8 cellular contexts compared by ENCODE assay signal in the genomic region with DNA sequence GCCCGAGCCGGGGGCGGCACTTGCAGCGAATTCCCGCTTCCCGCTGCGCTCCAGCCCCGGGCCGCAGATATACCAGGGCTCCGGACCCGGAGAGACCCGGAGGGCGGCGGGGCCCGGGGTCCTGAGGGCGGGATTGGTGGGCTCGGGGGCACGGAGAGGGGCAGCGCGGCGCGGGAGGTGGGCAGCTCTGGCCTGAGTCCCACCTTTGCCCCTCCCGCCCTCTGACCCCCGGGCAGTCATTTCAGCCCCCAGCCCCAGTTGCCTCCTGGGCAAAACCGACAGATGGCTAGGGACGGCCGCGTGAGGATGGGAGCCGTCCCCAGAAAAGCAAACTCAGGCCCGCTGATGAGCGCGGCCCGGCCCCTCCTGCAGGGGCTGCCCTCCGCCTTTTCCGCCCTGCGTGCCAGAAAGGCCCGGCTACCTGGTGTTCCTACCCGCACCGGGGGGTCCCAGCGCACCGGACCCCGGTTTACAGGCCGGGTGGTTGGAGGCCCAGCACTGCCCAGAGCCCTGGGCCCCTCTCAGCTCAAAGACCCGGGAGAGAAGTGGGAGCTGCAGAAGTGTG. TPM values are rescaled to one million over a fixed set of nuclear protein-coding genes. Genes with fewer than 3 reads are reported as not detected.
DNase-seq lines count a peak whose midpoint lies in the region; ATAC-seq, FAIRE-seq and TF ChIP-seq lines count a peak whose summit lies in the region.

No MANE protein-coding gene starts in this region.

- WGBS in K562 (ENCODE audit: insufficient coverage, low coverage, missing lambda C conversion rate): 19% methylated on average over 13 of the region's 44 CpGs

- peak overlapping the region; percentile 83 for H3K4me3 Mint-ChIP-seq in type B pancreatic cell

- intact Hi-C loops in cardiac septum (cut with DNase I): loop anchor here (5.0 kb wide), 1 partner anchor 33 kb away; no protein-coding TSS in a partner anchor
- intact Hi-C loops in K562 (cut with micrococcal nuclease): no loop called here
- intact Hi-C loops in lower lobe of right lung (cut with DNase I): no loop called here

- DNase-seq in cardiac muscle cell (ENCODE audit: low read depth in 1 of 2, low spot score in 1 of 2): peak in 1 of 2 donors; percentile 54
- DNase-seq in cardiac septum (ENCODE audit: low spot score): no peak
- peak in 2 of 4 experiments; percentile 58 to 62 for DNase-seq in K562 (ENCODE audit: extremely low read depth in 1 of 4, low spot score in 3 of 4)
- no peak for DNase-seq in lower lobe of right lung
- DNase-seq in type B pancreatic cell (ENCODE audit: extremely low spot score, unreplicated experiment): no peak
- DNase-seq in NCI-H2029 (lab: John Stamatoyannopoulos, UW): no peak

- no peak for TF ChIP-seq RAD21 in K562 (CRISPR knock-in tag; conservative IDR thresholded peaks at IDR 0.05 in 1 of 2, IDR thresholded peaks at IDR 0.05 in 1 of 2)

- H4K20me1 ChIP-seq in K562 (replicated peaks; ENCODE audit: control insufficient read depth, insufficient read depth, low read length): peaks cover 11% of the 10 kb centered on the region; the same call in 1 of the 2 replicates

- CTCF ChIA-PET in K562 (lab: Yijun Ruan, JAX; ENCODE audit: low intra/inter-chr PET ratio): no interaction called here

- peaks cover 11% of the 10 kb centered on the region for H3K36me3 Mint-ChIP-seq in type B pancreatic cell

- H3K36me3 ChIP-seq in cardiac muscle cell (no peaks in the 10 kb centered on the region), K562 (ENCODE audit: control insufficient read depth, insufficient read depth, low read length) (peaks cover 9% of the 10 kb centered on the region; the same call in 1 of the 3 replicates), lower lobe of right lung (no peaks in the 10 kb centered on the region)

- H3K9me3 Mint-ChIP-seq in type B pancreatic cell: peaks cover 4% of the 10 kb centered on the region

- TF ChIP-seq CTCF in cardiac muscle cell (IDR thresholded peaks at IDR 0.05; ENCODE audit: low read depth, low read length) (no peak), K562 (IDR thresholded peaks at IDR 0.05 in 2 of 3, conservative IDR thresholded peaks at IDR 0.05 in 1 of 3; ENCODE audit: insufficient read depth in 2 of 3, low read depth in 1 of 3, low read length in 3 of 3) (no peak), lower lobe of right lung (IDR thresholded peaks at IDR 0.05) (no peak), type B pancreatic cell (conservative IDR thresholded peaks at IDR 0.05) (no peak)

- no TSS peak for BruUV-seq in K562 (replicated peaks; lab: Mats Ljungman, UMichigan)

- peak; percentile 42 for ATAC-seq in K562
- peak; percentile 2 to 53 for ATAC-seq in lower lobe of right lung
- no peak for ATAC-seq in HG02973 (IDR thresholded peaks at IDR 0.05; ENCODE audit: unreplicated experiment)
- no peak for ATAC-seq in GM18907 (IDR thresholded peaks at IDR 0.05; ENCODE audit: unreplicated experiment)

- TF ChIP-seq POLR2A in K562 (conservative IDR thresholded peaks at IDR 0.05): no peak

- peak overlapping the region; percentile 80 for H3K4me2 ChIP-seq in K562 (ENCODE audit: insufficient read depth, low read length)

- in situ Hi-C loops in K562 (cut with MboI): no loop called here

- peak overlapping the region; percentile 82 to 96; a peak in 3 of 4 replicates for H3K9ac ChIP-seq in K562 (ENCODE audit: insufficient read depth in 1 of 2, low read depth in 2 of 2, low read length in 2 of 2)

- peaks cover 39% of the 10 kb centered on the region for H3K27me3 Mint-ChIP-seq in type B pancreatic cell

- peaks cover 12% of the 10 kb centered on the region for H3K4me1 Mint-ChIP-seq in type B pancreatic cell (ENCODE audit: unreplicated experiment)

- TF ChIP-seq EP300 in K562 (IDR thresholded peaks at IDR 0.05; ENCODE audit: low read length): no peak

- H3K4me1 ChIP-seq in cardiac muscle cell (ENCODE audit: low read depth) (no peaks in the 10 kb centered on the region), K562 (replicated peaks in 1 of 2; ENCODE audit: control insufficient read depth in 2 of 2, insufficient read depth in 2 of 2, low read length in 2 of 2) (peaks cover 26 to 53% of the 10 kb centered on the region in 2 experiments), lower lobe of right lung (peaks cover 36% of the 10 kb centered on the region)

- H3K9me1 ChIP-seq in K562 (ENCODE audit: control insufficient read depth, insufficient read depth, low read length): peaks cover 3% of the 10 kb centered on the region

- H3K27me3 ChIP-seq in cardiac muscle cell (no peaks in the 10 kb centered on the region), K562 (ENCODE audit: control insufficient read depth in 2 of 2, insufficient read depth in 2 of 2, low read length in 2 of 2) (peaks cover 9 to 14% of the 10 kb centered on the region in 2 experiments; a peak in 4 of 5 replicates), lower lobe of right lung (ENCODE audit: low read depth) (no peaks in the 10 kb centered on the region)

- H2AFZ ChIP-seq in K562 (ENCODE audit: low read depth, low read length): peak overlapping the region; percentile 98

- no peak for FAIRE-seq in K562 (lab: Jason Lieb, UNC)

- H3K79me2 ChIP-seq in K562 (ENCODE audit: control insufficient read depth, insufficient read depth, low read length): peaks cover 48% of the 10 kb centered on the region

- H3K9me3 ChIP-seq in cardiac muscle cell (ENCODE audit: low read depth) (no peaks in the 10 kb centered on the region), K562 (replicated peaks; ENCODE audit: control insufficient read depth, insufficient read depth, low read depth, low read length) (no peaks in the 10 kb centered on the region), lower lobe of right lung (no peaks in the 10 kb centered on the region)

- no peak overlapping the region for H3K27ac ChIP-seq in cardiac muscle cell
- peak overlapping the region; percentile 81; the same call in 1 of the 3 replicates for H3K27ac ChIP-seq in K562 (ENCODE audit: extremely low read depth, low read depth, low read length)
- peak overlapping the region; percentile 88 for H3K27ac ChIP-seq in lower lobe of right lung

- no peak overlapping the region for H3K27ac Mint-ChIP-seq in type B pancreatic cell

- peak overlapping the region; percentile 38 for H3K4me3 ChIP-seq in cardiac muscle cell
- H3K4me3 ChIP-seq in K562: peak overlapping the region; percentile 72
- peak overlapping the region; percentile 91 for H3K4me3 ChIP-seq in lower lobe of right lung

- POLR2A ChIA-PET in K562 (lab: Yijun Ruan, JAX): interaction anchor here (6.2 kb wide), 1 partner anchor 17 kb away, joined by 38 read pairs; no protein-coding TSS in a partner anchor

TF ChIP-seq in K562, 482 proteins besides CTCF, POLR2A, EP300 and RAD21 (continues in another document):
- TF ChIP-seq BCOR (IDR thresholded peaks at IDR 0.05) (peak; percentile 0; the same call in 1 of the 2 replicates), NR2C2 (CRISPR knock-in tag; IDR thresholded peaks at IDR 0.05) (no peak), NR2C2 (tag; IDR thresholded peaks at IDR 0.05) (0 out of 2 replicates have a peak, but pooled peaks have one; percentile 34)

RNA-seq across cellular contexts. Expression of a gene that starts 56.7 kb away (rescaled TPM):
- total RNA-seq in cardiac muscle cell (39.4 and 86.2 TPM in 2 replicates), cardiac septum (70.1 TPM), K562 (2014; rRNA removed) (82.8 and 86.5 TPM in 2 replicates), K562 (2014; rRNA removed; fragmentation: Illumina TruSeq; extraction: Trizol) (124 and 148 TPM in 2 replicates), K562 (2015; rRNA removed; fragmentation: Illumina TruSeq; extraction: Trizol) (123 and 125 TPM in 2 replicates), K562 (2021) (144 and 145 TPM in 2 replicates), lower lobe of right lung (90.8 TPM), type B pancreatic cell (ENCODE audit: low replicate concordance) (92.1 and 105 TPM in 2 replicates)
- polyA plus RNA-seq in cardiac muscle cell (125 and 144 TPM in 2 replicates), K562 (2011; rRNA removed) (51.7 and 53.2 TPM in 2 replicates), K562 (2014; fragmentation: Illumina TruSeq; extraction: Trizol) (194 and 217 TPM in 2 replicates), K562 (2014; fragmentation: Nextera tagmentation; extraction: Ambion mirVana) (10 to 100 TPM; 23.6 to 25.8 TPM), K562 (2014; rRNA removed) (139 and 141 TPM in 2 replicates)
- total RNA-seq in K562 (2011; cell fraction: chromatin; rRNA removed; ENCODE audit: low replicate concordance): 96.3 and 236 TPM in 2 replicates
- total RNA-seq in K562 (2011; cell fraction: nucleolus; rRNA removed): 32.2 and 43.0 TPM in 2 replicates
- 66.7 and 73.8 TPM in 2 replicates for total RNA-seq in K562 (2011; cell fraction: nucleoplasm; rRNA removed)
- 15.8 and 25.6 TPM in 2 replicates for polyA plus RNA-seq in K562 (2011; cell fraction: cytosol; rRNA removed)
- polyA plus RNA-seq in K562 (2011; cell fraction: nucleus; rRNA removed): 113 and 117 TPM in 2 replicates
- polyA plus RNA-seq in K562 (2012): 102 and 131 TPM in 2 replicates
- polyA minus RNA-seq in K562 (2011; rRNA and poly(A)+ RNA removed): 33.3 and 36.7 TPM in 2 replicates
- polyA minus RNA-seq in K562 (2011; cell fraction: cytosol; rRNA and poly(A)+ RNA removed): 27.6 and 31.4 TPM in 2 replicates
- 27.5 and 50.4 TPM in 2 replicates for polyA minus RNA-seq in K562 (2011; cell fraction: nucleus; rRNA and poly(A)+ RNA removed)

RNA-seq across cellular contexts. Expression of a gene that starts 57.2 kb away (rescaled TPM):
- total RNA-seq in cardiac muscle cell (47.6 and 55.8 TPM in 2 replicates), cardiac septum (13.8 TPM), K562 (2014; rRNA removed) (7.1 and 8.7 TPM in 2 replicates), K562 (2014; rRNA removed; fragmentation: Illumina TruSeq; extraction: Trizol) (7.3 and 8.5 TPM in 2 replicates), K562 (2015; rRNA removed; fragmentation: Illumina TruSeq; extraction: Trizol) (7.8 and 8.5 TPM in 2 replicates), K562 (2021) (21.1 and 21.6 TPM in 2 replicates), lower lobe of right lung (78.5 TPM), type B pancreatic cell (ENCODE audit: low replicate concordance) (14.0 and 30.2 TPM in 2 replicates)
- polyA plus RNA-seq in cardiac muscle cell (37.1 and 47.6 TPM in 2 replicates), K562 (2011; rRNA removed) (7.8 and 11.2 TPM in 2 replicates), K562 (2014; fragmentation: Illumina TruSeq; extraction: Trizol) (15.0 TPM in 2 replicates), K562 (2014; fragmentation: Nextera tagmentation; extraction: Ambion mirVana) (under 1 TPM; 0.46 to 0.73 TPM), K562 (2014; rRNA removed) (8.4 and 10.4 TPM in 2 replicates)
- total RNA-seq in K562 (2011; cell fraction: chromatin; rRNA removed; ENCODE audit: low replicate concordance): 25.5 and 39.0 TPM in 2 replicates
- total RNA-seq in K562 (2011; cell fraction: nucleolus; rRNA removed): 19.2 and 20.8 TPM in 2 replicates
- 15.2 and 16.8 TPM in 2 replicates for total RNA-seq in K562 (2011; cell fraction: nucleoplasm; rRNA removed)
- 8.6 and 13.1 TPM in 2 replicates for polyA plus RNA-seq in K562 (2011; cell fraction: cytosol; rRNA removed)
- 17.4 and 21.2 TPM in 2 replicates for polyA plus RNA-seq in K562 (2011; cell fraction: nucleus; rRNA removed)
- polyA plus RNA-seq in K562 (2012): 9.6 and 10.0 TPM in 2 replicates
- 9.6 and 9.7 TPM in 2 replicates for polyA minus RNA-seq in K562 (2011; rRNA and poly(A)+ RNA removed)
- 5.0 TPM in 2 replicates for polyA minus RNA-seq in K562 (2011; cell fraction: cytosol; rRNA and poly(A)+ RNA removed)
- polyA minus RNA-seq in K562 (2011; cell fraction: nucleus; rRNA and poly(A)+ RNA removed): 7.9 and 14.4 TPM in 2 replicates

Comparison
In these comparisons a context has a peak if more than half of its experiments do, and no peak if none do; other contexts are left out.
1. H3K4me3 ChIP-seq: peak in every context shown above with its lines; median percentile 91 in lower lobe of right lung; 72 in K562; 38 in cardiac muscle cell.
2. ATAC-seq: peak in K562 (single experiment) and lower lobe of right lung (2 of 2); none in HG02973 (single experiment) and GM18907 (single experiment).